8 cellular contexts compared by ENCODE assay signal in the genomic region with DNA sequence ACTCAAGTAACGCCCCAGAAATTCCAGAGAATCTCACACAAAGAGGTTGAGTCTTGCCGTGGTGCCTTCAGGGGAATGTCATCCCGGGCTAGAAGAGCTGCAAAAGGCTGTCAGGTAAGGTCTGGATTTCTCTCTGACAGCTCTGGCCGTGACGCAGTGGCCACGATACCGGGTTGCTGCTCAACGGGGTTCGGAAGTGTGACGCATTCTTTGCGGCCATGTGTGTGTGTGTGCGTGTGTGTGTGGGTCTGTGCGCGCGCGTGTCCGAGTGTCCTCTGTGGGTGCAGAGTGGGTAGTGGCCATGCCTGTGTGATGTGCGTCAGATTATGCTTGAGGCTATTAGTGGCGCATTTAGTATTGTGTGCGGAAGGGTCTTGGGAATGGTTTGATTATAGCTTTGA. TPM values are rescaled to one million over a fixed set of nuclear protein-coding genes. Genes with fewer than 3 reads are reported as not detected.
DNase-seq lines count a peak whose midpoint lies in the region; ATAC-seq and TF ChIP-seq lines count a peak whose summit lies in the region.

No MANE protein-coding gene starts in this region.

- POLR2A ChIA-PET in CD4-positive, alpha-beta memory T cell (lab: Charles Lee; ENCODE audit: partially characterized antibody), result interaction anchor here (0.8 to 4.7 kb wide), 28 partner anchors 44 to 1381 kb away, joined by 3 to 64 read pairs (median 7); partner anchors contain the start of genes SIPA1L3, ZFP30, ZNF146 and ZNF260

- H3K27ac Mint-ChIP-seq in CD4-positive, alpha-beta memory T cell, result peak overlapping the region; percentile 97 to 99 (median 99)
- H3K27ac Mint-ChIP-seq in endodermal cell, result peak overlapping the region; percentile 99
- peak overlapping the region; percentile 98 to 100 (median 99) for H3K27ac Mint-ChIP-seq in naive B cell
- peak overlapping the region; percentile 98 for H3K27ac Mint-ChIP-seq in stimulated activated effector memory CD8-positive, alpha-beta T cell treated with anti-CD3 and anti-CD28 coated beads, Interleukin-12 subunit alpha, Interleukin-12 subunit beta, amount 100 ng/mL, for 72 hours

- peak overlapping the region; percentile 90 for H3K4me2 ChIP-seq in Loucy (ENCODE audit: low read depth, low read length, poor library complexity, severe bottlenecking)

- H2AFZ ChIP-seq in Loucy (ENCODE audit: low read length), result peak overlapping the region; percentile 99

- H3K36me3 Mint-ChIP-seq in CD4-positive, alpha-beta memory T cell, result peaks cover 45 to 59% of the 10 kb centered on the region in 2 donors
- H3K36me3 Mint-ChIP-seq in endodermal cell (ENCODE audit: low read depth) (peaks cover 11% of the 10 kb centered on the region), naive B cell (peaks cover 21 to 27% of the 10 kb centered on the region in 2 donors)
- peaks cover 10% of the 10 kb centered on the region for H3K36me3 Mint-ChIP-seq in stimulated activated effector memory CD8-positive, alpha-beta T cell treated with anti-CD3 and anti-CD28 coated beads, Interleukin-12 subunit alpha, Interleukin-12 subunit beta, amount 100 ng/mL, for 72 hours

- H3K9me3 ChIP-seq in CD4-positive, alpha-beta memory T cell (ENCODE audit: control insufficient read depth in 1 of 2, low read length in 2 of 2), result peaks cover 0 to 3% of the 10 kb centered on the region in 2 donors
- H3K9me3 ChIP-seq in Loucy (ENCODE audit: insufficient read depth, low read depth, low read length) (no peaks in the 10 kb centered on the region), endodermal cell (ENCODE audit: control insufficient read depth, low read length) (peaks cover 14% of the 10 kb centered on the region)

- CTCF ChIA-PET in CD4-positive, alpha-beta memory T cell (lab: Charles Lee; ENCODE audit: partially characterized antibody), result interaction anchor here (0.6 to 1.6 kb wide), 5 partner anchors 63 to 741 kb away, joined by 3 to 7 read pairs (median 4); partner anchors contain the start of genes CATSPERG, WDR87, ZNF569 and ZNF793

- H3K36me3 ChIP-seq in CD4-positive, alpha-beta memory T cell (ENCODE audit: insufficient read depth, low read length), result peaks cover 13% of the 10 kb centered on the region
- H3K36me3 ChIP-seq in Loucy (ENCODE audit: insufficient read depth, low read length) (no peaks in the 10 kb centered on the region), endodermal cell (ENCODE audit: control insufficient read depth, insufficient read depth, low read length) (peaks cover 6% of the 10 kb centered on the region)

- H3K4me1 ChIP-seq in CD4-positive, alpha-beta memory T cell (ENCODE audit: insufficient read depth, low read length), result peaks cover 24% of the 10 kb centered on the region
- H3K4me1 ChIP-seq in Loucy (ENCODE audit: insufficient read depth, low read length, poor library complexity, severe bottlenecking) (peaks cover 17% of the 10 kb centered on the region), endodermal cell (ENCODE audit: control insufficient read depth, insufficient read depth, low read length) (no peaks in the 10 kb centered on the region)

- H3K4me3 ChIP-seq in CD4-positive, alpha-beta memory T cell (ENCODE audit: low read length in 2 of 2), result peak overlapping the region; percentile 91 to 92
- H3K4me3 ChIP-seq in Loucy (ENCODE audit: low read length, poor library complexity, severe bottlenecking), result peak overlapping the region; percentile 92
- H3K4me3 ChIP-seq in endodermal cell (ENCODE audit: low read length), result peak overlapping the region; percentile 96

- H3K9me3 Mint-ChIP-seq in CD4-positive, alpha-beta memory T cell, result peaks cover 0 to 36% (median 15%) of the 10 kb centered on the region in 8 donors
- H3K9me3 Mint-ChIP-seq in endodermal cell, result peaks cover 16% of the 10 kb centered on the region
- H3K9me3 Mint-ChIP-seq in naive B cell, result peaks cover 3 to 35% (median 14%) of the 10 kb centered on the region in 7 donors
- H3K9me3 Mint-ChIP-seq in stimulated activated effector memory CD8-positive, alpha-beta T cell treated with anti-CD3 and anti-CD28 coated beads, Interleukin-12 subunit alpha, Interleukin-12 subunit beta, amount 100 ng/mL, for 72 hours, result peaks cover 7% of the 10 kb centered on the region

- no peaks in the 10 kb centered on the region for H4K20me1 ChIP-seq in Loucy (ENCODE audit: insufficient read depth, low read length, poor library complexity, severe bottlenecking)

- H3K4me1 Mint-ChIP-seq in CD4-positive, alpha-beta memory T cell, result peaks cover 21 to 47% (median 30%) of the 10 kb centered on the region in 4 donors
- peaks cover 11% of the 10 kb centered on the region for H3K4me1 Mint-ChIP-seq in endodermal cell
- H3K4me1 Mint-ChIP-seq in naive B cell, result peaks cover 24 to 33% (median 29%) of the 10 kb centered on the region in 3 donors
- H3K4me1 Mint-ChIP-seq in stimulated activated effector memory CD8-positive, alpha-beta T cell treated with anti-CD3 and anti-CD28 coated beads, Interleukin-12 subunit alpha, Interleukin-12 subunit beta, amount 100 ng/mL, for 72 hours, result peaks cover 25% of the 10 kb centered on the region

- H3K4me3 Mint-ChIP-seq in CD4-positive, alpha-beta memory T cell, result peak overlapping the region; percentile 94 to 99 (median 97)
- H3K4me3 Mint-ChIP-seq in endodermal cell (peak overlapping the region; percentile 94), naive B cell (peak overlapping the region; percentile 95 to 100 (median 98))
- peak overlapping the region; percentile 99 for H3K4me3 Mint-ChIP-seq in stimulated activated effector memory CD8-positive, alpha-beta T cell treated with anti-CD3 and anti-CD28 coated beads, Interleukin-12 subunit alpha, Interleukin-12 subunit beta, amount 100 ng/mL, for 72 hours

- H3K27me3 Mint-ChIP-seq in CD4-positive, alpha-beta memory T cell, result no peaks in the 10 kb centered on the region
- H3K27me3 Mint-ChIP-seq in endodermal cell (ENCODE audit: insufficient read depth), result peaks cover 29% of the 10 kb centered on the region
- H3K27me3 Mint-ChIP-seq in naive B cell, result no peaks in the 10 kb centered on the region

- no peaks in the 10 kb centered on the region for H3K9me2 ChIP-seq in Loucy (replicated peaks; ENCODE audit: low read depth, low read length)

- ATAC-seq in GM21576 (IDR thresholded peaks at IDR 0.05; ENCODE audit: unreplicated experiment), result peak; percentile 33
- ATAC-seq in naive B cell (ENCODE audit: low read depth in 2 of 2), result peak; percentile 40 to 43
- ATAC-seq in stimulated activated effector memory CD8-positive, alpha-beta T cell treated with anti-CD3 and anti-CD28 coated beads, Interleukin-12 subunit alpha, Interleukin-12 subunit beta, amount 100 ng/mL, for 72 hours, result peak; percentile 69

- no peaks in the 10 kb centered on the region for H3K27me3 ChIP-seq in CD4-positive, alpha-beta memory T cell (ENCODE audit: insufficient read depth, low read length)
- H3K27me3 ChIP-seq in Loucy (ENCODE audit: insufficient read depth, low read length, poor library complexity, severe bottlenecking) (no peaks in the 10 kb centered on the region), endodermal cell (ENCODE audit: control insufficient read depth, insufficient read depth, low read length, poor library complexity, severe bottlenecking) (peaks cover 22% of the 10 kb centered on the region)

- no peak for TF ChIP-seq CTCF in Loucy (conservative IDR thresholded peaks at IDR 0.05; ENCODE audit: low read length)
- no peak for TF ChIP-seq CTCF in endodermal cell (conservative IDR thresholded peaks at IDR 0.05)

- DNase-seq in CD4-positive, alpha-beta memory T cell, result peak in 4 of 5 donors; percentile 70 to 90 (median 77)
- DNase-seq in activated CD8-positive, alpha-beta memory T cell treated with anti-CD3 and anti-CD28 coated beads for 4 hours (ENCODE audit: low read depth in 2 of 2), result peak; percentile 24 to 37
- no peak for DNase-seq in endodermal cell
- DNase-seq in naive B cell, result peak; percentile 67
- no peak for DNase-seq in stimulated activated effector memory CD8-positive, alpha-beta T cell treated with anti-CD3 and anti-CD28 coated beads, Interleukin-12 subunit alpha, Interleukin-12 subunit beta, amount 100 ng/mL, for 72 hours (ENCODE audit: low spot score in 2 of 2)
- no peak for DNase-seq in HuH-7 (ENCODE audit: low spot score)

- intact Hi-C loops in CD4-positive, alpha-beta memory T cell (cut with micrococcal nuclease), result loop anchor here (1.0 to 10.0 kb wide), 11 partner anchors 60 to 1380 kb away; partner anchors contain the start of genes ZFP30, ZNF146, ZNF260 and ZNF420

- H3F3A ChIP-seq in Loucy (ENCODE audit: low read depth), result no peaks in the 10 kb centered on the region

- H3K9ac ChIP-seq in Loucy (ENCODE audit: low read depth, low read length, poor library complexity, severe bottlenecking), result peak overlapping the region; percentile 77
- peak overlapping the region; percentile 67 for H3K9ac ChIP-seq in endodermal cell (ENCODE audit: extremely low read depth, low read length, poor library complexity, severe bottlenecking)

- peak overlapping the region; percentile 98 for H3K27ac ChIP-seq in CD4-positive, alpha-beta memory T cell (ENCODE audit: low read depth, low read length)
- H3K27ac ChIP-seq in endodermal cell (ENCODE audit: low read depth, low read length), result no peak overlapping the region

- 10 to 17% methylated on average over 6 to 20 of the region's 20 CpGs for WGBS in endodermal cell (ENCODE audit: insufficient coverage in 1 of 2, insufficient read length in 1 of 2), 2 experiments

- peaks cover 7% of the 10 kb centered on the region; the same call in 1 of the 2 replicates for H3K79me2 ChIP-seq in Loucy (ENCODE audit: insufficient read depth, low read length)

RNA-seq across cellular contexts. Expression of gene ZNF540, which starts 0.3 kb away (rescaled TPM):
- 10 to 100 TPM; 24.2 to 24.5 TPM for total RNA-seq in CD4-positive, alpha-beta memory T cell
- 1 to 10 TPM; 4.8 TPM for polyA plus RNA-seq in CD4-positive, alpha-beta memory T cell
- not detected for total RNA-seq in endodermal cell
- polyA plus RNA-seq in endodermal cell (2013, experiment 1 of 2), result 1.4 TPM
- polyA plus RNA-seq in endodermal cell (2013, experiment 2 of 2), result 0.50 TPM
- polyA plus RNA-seq in naive B cell (ENCODE audit: low read depth in 6 of 6), result 1 to 10 TPM; 3.5 to 9.5 (median 5.6) TPM

RNA-seq across cellular contexts. Expression of gene ZNF571, which starts 0.4 kb away (rescaled TPM):
- total RNA-seq in CD4-positive, alpha-beta memory T cell, result 10 to 100 TPM; 10.1 to 14.2 TPM
- polyA plus RNA-seq in CD4-positive, alpha-beta memory T cell, result 1 to 10 TPM; 5.8 to 9.3 TPM
- 1 to 10 TPM; 3.9 to 5.6 TPM for total RNA-seq in endodermal cell
- polyA plus RNA-seq in endodermal cell (2013, experiment 1 of 2), result 5.3 TPM
- 6.0 TPM for polyA plus RNA-seq in endodermal cell (2013, experiment 2 of 2)
- polyA plus RNA-seq in naive B cell (ENCODE audit: low read depth in 6 of 6), result 10 to 100 TPM in 2 of 6 donors, 1 to 10 TPM in 4; 4.3 to 11.4 (median 8.7) TPM

Comparison
In these comparisons a context has a peak if more than half of its experiments do, and no peak if none do; other contexts are left out.
1. DNase-seq: peak in CD4-positive, alpha-beta memory T cell (4 of 5), activated CD8-positive, alpha-beta memory T cell treated with anti-CD3 and anti-CD28 coated beads for 4 hours (2 of 2) and naive B cell (single experiment); none in endodermal cell (single experiment), stimulated activated effector memory CD8-positive, alpha-beta T cell treated with anti-CD3 and anti-CD28 coated beads, Interleukin-12 subunit alpha, Interleukin-12 subunit beta, amount 100 ng/mL, for 72 hours (0 of 2) and HuH-7 (single experiment).
2. RNA of gene ZNF540, which starts 0.3 kb away (total RNA-seq): 24.2 to 24.5 TPM in CD4-positive, alpha-beta memory T cell; not detected in endodermal cell; every median in the first group is over 10 times any median in the second.
3. Peak in every context shown above with its lines, with median percentiles within 50 percentile points of each other: H3K4me3 ChIP-seq, H3K27ac Mint-ChIP-seq, H3K4me3 Mint-ChIP-seq and ATAC-seq.